31 cellular contexts compared by ENCODE assay signal in genomic region chr5:181232593-181232992, GRCh38. TPM values are rescaled to one million over a fixed set of nuclear protein-coding genes. Genes with fewer than 3 reads are reported as not detected.
DNase-seq lines count a peak whose midpoint lies in the region; ATAC-seq, FAIRE-seq and TF ChIP-seq lines count a peak whose summit lies in the region.
"Had no signal": no experiment of that assay in that cellular context is flagged by ENCODE, and none has a peak within 500 bp of the region (broad histone marks: within the 10 kb centered on the region; RNA-seq: fewer than 3 reads in every experiment).

No MANE protein-coding gene starts in this region.

- peak overlapping the region; percentile 66 for H3K27ac Mint-ChIP-seq in activated T-cell treated with anti-CD3 and anti-CD28 coated beads, Interleukin-2, amount 50 U/mL, for 24 hours
- peak overlapping the region; percentile 75 for H3K27ac Mint-ChIP-seq in activated naive CD8-positive, alpha-beta T cell treated with anti-CD3 and anti-CD28 coated beads, Interleukin-2, amount 50 U/mL, for 24 hours
- H3K27ac Mint-ChIP-seq: neural progenitor cell had no signal

- DNase-seq in activated T-cell treated with anti-CD3 and anti-CD28 coated beads, Interleukin-2, amount 50 U/mL, for 24 hours, result no peak
- DNase-seq in activated T-cell treated with anti-CD3 and anti-CD28 coated beads, Interleukin-2, amount 50 U/mL, for 4 hours, result no peak
- DNase-seq in activated naive CD8-positive, alpha-beta T cell treated with anti-CD3 and anti-CD28 coated beads, Interleukin-2, amount 50 U/mL, for 24 hours, result no peak
- DNase-seq in psoas muscle (no peak), substantia nigra (lab: John Stamatoyannopoulos, UW) (no peak), SW480 (ENCODE audit: low spot score) (no peak), HTR-8/SVneo (ENCODE audit: insufficient read length, low spot score) (no peak)
- DNase-seq: activated CD4-positive, alpha-beta T cell treated with anti-CD3 and anti-CD28 coated beads for 48 hours; activated naive CD4-positive, alpha-beta T cell treated with anti-CD3 and anti-CD28 coated beads, Interleukin-2, amount 50 U/mL, for 16 hours; activated T-cell treated with anti-CD3 and anti-CD28 coated beads, Interleukin-2, amount 50 U/mL, for 72 hours; effector CD4-positive, alpha-beta T cell; IMR-90; NCI-H1694; NCI-H446 treated with DMSO at 0.1 percent for 48 hours; NCI-H774; pancreas; Peyer's patch; retina; SIG-M5; small intestine; stimulated activated naive CD8-positive, alpha-beta T cell treated with anti-CD3 and anti-CD28 coated beads, Interleukin-15, Interleukin-2, amounts not matched to agents 100 U/mL and 50 U/mL, for 24 hours; T1000; testis; uterus had no signal

- WGBS in psoas muscle, 3 donors, result 54 to 70% (median 56%) methylated on average over 18 of the region's 18 CpGs

- intact Hi-C loops in psoas muscle (cut with DNase I), result no loop called here

- TF ChIP-seq POLR2A in GM18505 (IDR thresholded peaks at IDR 0.05; ENCODE audit: borderline replicate concordance, extremely low read depth, insufficient read depth, insufficient read length), result peak; percentile 8

- no peak overlapping the region for H3K27ac ChIP-seq in psoas muscle
- H3K27ac ChIP-seq in substantia nigra (ENCODE audit: low read depth, low read length, poor library complexity, severe bottlenecking), result no peak overlapping the region
- H3K27ac ChIP-seq: A549, neural progenitor cell, pancreas, Peyer's patch, testis, uterus had no signal

- H3K36me3 ChIP-seq in psoas muscle (ENCODE audit: insufficient read depth in 1 of 2, low read depth in 1 of 2), result peaks cover 9 to 88% of the 10 kb centered on the region in 2 donors
- H3K36me3 ChIP-seq: uterus had no signal

- H3K36me3 Mint-ChIP-seq in activated T-cell treated with anti-CD3 and anti-CD28 coated beads, Interleukin-2, amount 50 U/mL, for 24 hours (ENCODE audit: low read depth), result peaks cover 85% of the 10 kb centered on the region
- H3K36me3 Mint-ChIP-seq in activated T-cell treated with anti-CD3 and anti-CD28 coated beads, Interleukin-2, amount 50 U/mL, for 4 hours (ENCODE audit: insufficient read depth), result peaks cover 42% of the 10 kb centered on the region
- peaks cover 44% of the 10 kb centered on the region for H3K36me3 Mint-ChIP-seq in activated naive CD8-positive, alpha-beta T cell treated with anti-CD3 and anti-CD28 coated beads, Interleukin-2, amount 50 U/mL, for 24 hours (ENCODE audit: low read depth)

- FAIRE-seq in HTR-8/SVneo (lab: Jason Lieb, UNC), result no peak
- FAIRE-seq: A549, bronchial epithelial cell, colon, pancreas, small intestine had no signal

- no peaks in the 10 kb centered on the region for H3K27me3 Mint-ChIP-seq in activated T-cell treated with anti-CD3 and anti-CD28 coated beads, Interleukin-2, amount 50 U/mL, for 24 hours
- H3K27me3 Mint-ChIP-seq in activated T-cell treated with anti-CD3 and anti-CD28 coated beads, Interleukin-2, amount 50 U/mL, for 4 hours (ENCODE audit: low read depth), result no peaks in the 10 kb centered on the region
- no peaks in the 10 kb centered on the region for H3K27me3 Mint-ChIP-seq in activated naive CD8-positive, alpha-beta T cell treated with anti-CD3 and anti-CD28 coated beads, Interleukin-2, amount 50 U/mL, for 24 hours
- H3K27me3 Mint-ChIP-seq: memory B cell had no signal

- no peak overlapping the region for H3K4me3 Mint-ChIP-seq in activated T-cell treated with anti-CD3 and anti-CD28 coated beads, Interleukin-2, amount 50 U/mL, for 24 hours
- H3K4me3 Mint-ChIP-seq in activated T-cell treated with anti-CD3 and anti-CD28 coated beads, Interleukin-2, amount 50 U/mL, for 4 hours, result no peak overlapping the region
- no peak overlapping the region for H3K4me3 Mint-ChIP-seq in activated naive CD8-positive, alpha-beta T cell treated with anti-CD3 and anti-CD28 coated beads, Interleukin-2, amount 50 U/mL, for 24 hours
- H3K4me3 Mint-ChIP-seq: activated T-cell treated with anti-CD3 and anti-CD28 coated beads, Interleukin-2, amount 50 U/mL, for 72 hours; memory B cell had no signal

- no peak overlapping the region for H3K4me3 ChIP-seq in psoas muscle
- H3K4me3 ChIP-seq: A549, neural progenitor cell, pancreas, Peyer's patch, testis, uterus had no signal

- ATAC-seq in activated T-cell treated with anti-CD3 and anti-CD28 coated beads, Interleukin-2, amount 50 U/mL, for 4 hours, result no peak
- ATAC-seq in GM18505 (IDR thresholded peaks at IDR 0.05; ENCODE audit: unreplicated experiment) (no peak), psoas muscle (peak in 3 of 4 donors; percentile 10 to 21 (median 14))
- ATAC-seq in activated naive CD8-positive, alpha-beta T cell treated with anti-CD3 and anti-CD28 coated beads, Interleukin-2, amount 50 U/mL, for 24 hours, result no peak
- ATAC-seq: left lobe of liver; pancreas; stimulated activated naive CD8-positive, alpha-beta T cell treated with anti-CD3 and anti-CD28 coated beads, Interleukin-15, Interleukin-2, amounts not matched to agents 100 U/mL and 50 U/mL, for 24 hours had no signal

- peaks cover 26% of the 10 kb centered on the region for H3K4me1 Mint-ChIP-seq in activated T-cell treated with anti-CD3 and anti-CD28 coated beads, Interleukin-2, amount 50 U/mL, for 24 hours (ENCODE audit: low read depth)
- peaks cover 13% of the 10 kb centered on the region for H3K4me1 Mint-ChIP-seq in activated T-cell treated with anti-CD3 and anti-CD28 coated beads, Interleukin-2, amount 50 U/mL, for 4 hours (ENCODE audit: low read depth)
- H3K4me1 Mint-ChIP-seq in activated naive CD8-positive, alpha-beta T cell treated with anti-CD3 and anti-CD28 coated beads, Interleukin-2, amount 50 U/mL, for 24 hours, result peaks cover 20% of the 10 kb centered on the region
- H3K4me1 Mint-ChIP-seq: neural progenitor cell had no signal

- no peaks in the 10 kb centered on the region for H3K27me3 ChIP-seq in psoas muscle (ENCODE audit: insufficient read depth in 3 of 3, low read length in 2 of 3)
- H3K27me3 ChIP-seq: neural progenitor cell, pancreas, Peyer's patch, testis, uterus had no signal

- TF ChIP-seq CTCF in psoas muscle (IDR thresholded peaks at IDR 0.05), result no peak

- no peaks in the 10 kb centered on the region for H3K9me3 Mint-ChIP-seq in activated T-cell treated with anti-CD3 and anti-CD28 coated beads, Interleukin-2, amount 50 U/mL, for 24 hours
- H3K9me3 Mint-ChIP-seq in activated T-cell treated with anti-CD3 and anti-CD28 coated beads, Interleukin-2, amount 50 U/mL, for 4 hours, result no peaks in the 10 kb centered on the region
- no peaks in the 10 kb centered on the region for H3K9me3 Mint-ChIP-seq in activated naive CD8-positive, alpha-beta T cell treated with anti-CD3 and anti-CD28 coated beads, Interleukin-2, amount 50 U/mL, for 24 hours
- H3K9me3 Mint-ChIP-seq: activated T-cell treated with anti-CD3 and anti-CD28 coated beads, Interleukin-2, amount 50 U/mL, for 72 hours; memory B cell; neural progenitor cell had no signal

- H3K9me3 ChIP-seq in psoas muscle, result no peaks in the 10 kb centered on the region
- H3K9me3 ChIP-seq: A549, pancreas, Peyer's patch, testis, uterus had no signal

- no peaks in the 10 kb centered on the region for H3K4me1 ChIP-seq in psoas muscle
- H3K4me1 ChIP-seq: A549, neural progenitor cell, pancreas, Peyer's patch, testis, uterus had no signal

RNA-seq across cellular contexts. Expression of gene TRIM41, which starts 9.5 kb away (rescaled TPM):
- total RNA-seq in activated T-cell treated with anti-CD3 and anti-CD28 coated beads, Interleukin-2, amount 50 U/mL, for 4 hours, result 10 to 100 TPM; 37.6 to 39.5 (median 38.3) TPM
- total RNA-seq in psoas muscle, result 10 to 100 TPM; 26.6 to 33.6 (median 31.5) TPM
- 10 to 100 TPM; 12.5 to 44.0 (median 17.4) TPM for polyA plus RNA-seq in psoas muscle

RNA-seq across cellular contexts. Expression of gene RACK1, which starts 11.1 kb away (rescaled TPM):
- 1,000 to 10,000 TPM; 2,938 to 3,145 (median 2,972) TPM for total RNA-seq in activated T-cell treated with anti-CD3 and anti-CD28 coated beads, Interleukin-2, amount 50 U/mL, for 4 hours
- total RNA-seq in psoas muscle, result 1,000 to 10,000 TPM in 1 of 4 donors, 100 to 1,000 TPM in 3; 832 to 1,110 (median 978) TPM
- polyA plus RNA-seq in psoas muscle, result 1,000 to 10,000 TPM; 1,678 to 3,660 (median 1,849) TPM

RNA-seq across cellular contexts. Expression of gene TRIM7, which starts 27.6 kb away (rescaled TPM):
- total RNA-seq in activated T-cell treated with anti-CD3 and anti-CD28 coated beads, Interleukin-2, amount 50 U/mL, for 4 hours, result 1 to 10 TPM in 1 of 3 donors, under 1 TPM in 2; 0.18 to 2.1 (median 0.99) TPM
- 10 to 100 TPM; 18.5 to 42.6 (median 32.4) TPM for total RNA-seq in psoas muscle
- polyA plus RNA-seq in psoas muscle, result 10 to 100 TPM; 10.4 to 37.7 (median 21.2) TPM

RNA-seq across cellular contexts. Expression of gene TRIM52, which starts 28.4 kb away (rescaled TPM):
- total RNA-seq in activated T-cell treated with anti-CD3 and anti-CD28 coated beads, Interleukin-2, amount 50 U/mL, for 4 hours, result 10 to 100 TPM; 11.4 to 12.5 (median 12.0) TPM
- total RNA-seq in psoas muscle, result 1 to 10 TPM; 3.0 to 5.8 (median 5.3) TPM
- 10 to 100 TPM in 1 of 3 donors, 1 to 10 TPM in 2; 1.5 to 17.6 (median 4.8) TPM for polyA plus RNA-seq in psoas muscle

Comparison
In these comparisons a context has a peak if more than half of its experiments do, and no peak if none do; other contexts are left out.
1. ATAC-seq: peak in psoas muscle (3 of 4); none in activated T-cell treated with anti-CD3 and anti-CD28 coated beads, Interleukin-2, amount 50 U/mL, for 4 hours (0 of 2), GM18505 (single experiment) and activated naive CD8-positive, alpha-beta T cell treated with anti-CD3 and anti-CD28 coated beads, Interleukin-2, amount 50 U/mL, for 24 hours (single experiment).
2. RNA of gene TRIM7, which starts 27.6 kb away (total RNA-seq): 18.5 to 42.6 TPM in psoas muscle; 0.18 to 2.1 TPM in activated T-cell treated with anti-CD3 and anti-CD28 coated beads, Interleukin-2, amount 50 U/mL, for 4 hours; every median in the first group is over 4 times any median in the second.